In the genomic region with DNA sequence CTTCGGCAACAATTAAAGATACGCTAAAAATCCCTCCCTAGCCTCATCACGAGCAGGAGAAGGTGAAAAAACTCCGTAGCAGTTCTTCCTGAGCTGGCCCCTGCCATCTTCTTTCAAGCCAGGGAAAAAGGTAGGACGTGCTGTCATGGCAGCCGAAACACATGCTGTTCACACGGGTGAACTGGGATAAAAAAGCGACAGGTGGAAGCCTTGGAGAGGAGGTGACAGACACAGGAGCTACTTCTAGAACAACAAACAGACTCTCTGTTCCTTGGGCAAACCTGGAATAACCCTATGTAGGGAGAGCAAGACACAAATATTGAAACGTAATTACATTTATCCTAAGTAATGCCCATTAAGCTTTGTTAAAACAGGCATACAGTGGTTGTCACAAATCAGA, we compare ENCODE assay signal across 32 cellular contexts.
"Had no signal": no experiment of that assay in that cellular context is flagged by ENCODE, and none has a peak within 500 bp of the region (broad histone marks: within the 10 kb centered on the region; RNA-seq: fewer than 3 reads in every experiment).

No MANE protein-coding gene starts in this region.

- H3K27me3 Mint-ChIP-seq: brain had no signal

- ATAC-seq: activated CD4-positive, CD25-positive, alpha-beta regulatory T cell treated with anti-CD3 and anti-CD28 coated beads, Interleukin-2, amount 50 U/mL, for 24 hours; activated CD8-positive, alpha-beta T cell treated with anti-CD3 and anti-CD28 coated beads for 36 hours; activated naive CD4-positive, alpha-beta T cell treated with anti-CD3 and anti-CD28 coated beads, Interleukin-2, amount 50 U/mL, for 72 hours; gastroesophageal sphincter; T-helper 17 cell had no signal

- H3K9me3 Mint-ChIP-seq: activated B cell treated with CpG ODN at 0.5 μM for 24 hours; activated CD8-positive, alpha-beta T cell treated with anti-CD3 and anti-CD28 coated beads for 36 hours; activated naive CD4-positive, alpha-beta T cell treated with anti-CD3 and anti-CD28 coated beads for 36 hours; activated naive CD4-positive, alpha-beta T cell treated with anti-CD3 and anti-CD28 coated beads, Interleukin-2, amount 50 U/mL, for 72 hours; activated naive CD8-positive, alpha-beta T cell treated with anti-CD3 and anti-CD28 coated beads, Interleukin-2, amount 10 ng/mL, durations not matched to agents 7 days and 5 days; activated T-helper 1 cell treated with anti-CD3 and anti-CD28 coated beads, Interleukin-12 subunit alpha, Interleukin-12 subunit beta, Interleukin-2, Interleukin-4 antibody, amounts not matched to agents 30 ng/mL and 10 ng/mL and 1 ng/mL, durations not matched to agents 14 hours and 24 hours and 36 hours; activated T-helper 2 cell treated with anti-CD3 and anti-CD28 coated beads, Interferon-gamma antibody, Interleukin-2, Interleukin-4, amounts not matched to agents 10 μg/mL and 5 μg/mL and 100 μg/mL, durations not matched to agents 14 hours and 24 hours and 36 hours; T-helper 2 cell treated with Interferon-gamma antibody and Interleukin-4, amounts not matched to agents 5 μg/mL and 100 μg/mL, for 36 hours had no signal

- H3K4me3 Mint-ChIP-seq: activated B cell treated with CpG ODN at 0.5 μM for 24 hours; activated CD8-positive, alpha-beta T cell treated with anti-CD3 and anti-CD28 coated beads for 36 hours; activated naive CD4-positive, alpha-beta T cell treated with anti-CD3 and anti-CD28 coated beads for 36 hours; activated naive CD8-positive, alpha-beta T cell treated with anti-CD3 and anti-CD28 coated beads, Interleukin-2, amount 10 ng/mL, durations not matched to agents 7 days and 5 days; activated T-helper 1 cell treated with anti-CD3 and anti-CD28 coated beads, Interleukin-12 subunit alpha, Interleukin-12 subunit beta, Interleukin-2, Interleukin-4 antibody, amounts not matched to agents 30 ng/mL and 10 ng/mL and 1 ng/mL, durations not matched to agents 14 hours and 24 hours and 36 hours; brain; T-helper 17 cell; T-helper 2 cell treated with Interferon-gamma antibody and Interleukin-4, amounts not matched to agents 5 μg/mL and 100 μg/mL, for 36 hours had no signal

- H3K4me1 ChIP-seq: ascending aorta, breast epithelium, colonic mucosa, esophagus squamous epithelium, gastroesophageal sphincter had no signal

- H3K36me3 ChIP-seq: ascending aorta, breast epithelium, cardiac muscle cell, colonic mucosa, esophagus squamous epithelium, gastroesophageal sphincter, WERI-Rb-1 had no signal

- H3K4me3 ChIP-seq: ascending aorta, breast epithelium, cardiac muscle cell, colonic mucosa, esophagus squamous epithelium, gastroesophageal sphincter had no signal

- H3K4me1 Mint-ChIP-seq: activated B cell treated with CpG ODN at 0.5 μM for 24 hours; activated naive CD8-positive, alpha-beta T cell treated with anti-CD3 and anti-CD28 coated beads, Interleukin-2, amount 10 ng/mL, durations not matched to agents 7 days and 5 days; T-helper 17 cell had no signal

- H3K36me3 Mint-ChIP-seq: activated naive CD4-positive, alpha-beta T cell treated with anti-CD3 and anti-CD28 coated beads, Interleukin-2, amount 50 U/mL, for 72 hours; activated naive CD8-positive, alpha-beta T cell treated with anti-CD3 and anti-CD28 coated beads, Interleukin-2, amount 10 ng/mL, durations not matched to agents 7 days and 5 days had no signal

- DNase-seq: activated B cell treated with CpG ODN at 0.5 μM for 24 hours; activated CD4-positive, alpha-beta T cell treated with anti-CD3 and anti-CD28 coated beads for 48 hours; activated CD4-positive, alpha-beta T cell treated with anti-CD3 and anti-CD28 coated beads, Interleukin-2, amount 50 U/mL, for 1 hour; activated CD4-positive, alpha-beta T cell treated with anti-CD3 and anti-CD28 coated beads, Interleukin-2, amount 50 U/mL, for 48 hours; activated CD8-positive, alpha-beta memory T cell treated with anti-CD3 and anti-CD28 coated beads for 24 hours; activated CD8-positive, alpha-beta T cell treated with anti-CD3 and anti-CD28 coated beads for 36 hours; activated effector memory CD4-positive, alpha-beta T cell treated with anti-CD3 and anti-CD28 coated beads, Interleukin-2, amount 50 U/mL, for 16 hours; activated naive CD4-positive, alpha-beta T cell treated with anti-CD3 and anti-CD28 coated beads for 36 hours; activated naive CD8-positive, alpha-beta T cell treated with anti-CD3 and anti-CD28 coated beads, Interleukin-2, amount 10 ng/mL, durations not matched to agents 7 days and 5 days; activated T-cell treated with anti-CD3 and anti-CD28 coated beads, Interleukin-2, amount 50 U/mL, for 1 hour; activated T-cell treated with anti-CD3 and anti-CD28 coated beads, Interleukin-2, amount 50 U/mL, for 48 hours; central memory CD4-positive, alpha-beta T cell; colonic mucosa; effector CD8-positive, alpha-beta T cell; esophagus squamous epithelium; foreskin melanocyte; head of caudate nucleus; T-helper 1 cell; T-helper 17 cell; T1000; WERI-Rb-1 had no signal

- H3K9me3 ChIP-seq: ascending aorta, breast epithelium, colonic mucosa, esophagus squamous epithelium, gastroesophageal sphincter had no signal

- H3K27ac Mint-ChIP-seq: activated B cell treated with CpG ODN at 0.5 μM for 24 hours; activated CD8-positive, alpha-beta T cell treated with anti-CD3 and anti-CD28 coated beads for 36 hours; activated naive CD4-positive, alpha-beta T cell treated with anti-CD3 and anti-CD28 coated beads for 36 hours; activated naive CD4-positive, alpha-beta T cell treated with anti-CD3 and anti-CD28 coated beads, Interleukin-2, amount 50 U/mL, for 72 hours; activated naive CD8-positive, alpha-beta T cell treated with anti-CD3 and anti-CD28 coated beads, Interleukin-2, amount 10 ng/mL, durations not matched to agents 7 days and 5 days; activated T-helper 1 cell treated with anti-CD3 and anti-CD28 coated beads, Interleukin-12 subunit alpha, Interleukin-12 subunit beta, Interleukin-2, Interleukin-4 antibody, amounts not matched to agents 30 ng/mL and 10 ng/mL and 1 ng/mL, durations not matched to agents 14 hours and 24 hours and 36 hours; activated T-helper 2 cell treated with anti-CD3 and anti-CD28 coated beads, Interferon-gamma antibody, Interleukin-2, Interleukin-4, amounts not matched to agents 10 μg/mL and 5 μg/mL and 100 μg/mL, durations not matched to agents 14 hours and 24 hours and 36 hours; brain; T-helper 17 cell; T-helper 2 cell treated with Interferon-gamma antibody and Interleukin-4, amounts not matched to agents 5 μg/mL and 100 μg/mL, for 36 hours had no signal

- H3K27ac ChIP-seq: ascending aorta, breast epithelium, cardiac muscle cell, colonic mucosa, epithelial cell of prostate, esophagus squamous epithelium, gastroesophageal sphincter, WERI-Rb-1 had no signal
